ENCODE assay signal across 18 cellular contexts in the genomic region with DNA sequence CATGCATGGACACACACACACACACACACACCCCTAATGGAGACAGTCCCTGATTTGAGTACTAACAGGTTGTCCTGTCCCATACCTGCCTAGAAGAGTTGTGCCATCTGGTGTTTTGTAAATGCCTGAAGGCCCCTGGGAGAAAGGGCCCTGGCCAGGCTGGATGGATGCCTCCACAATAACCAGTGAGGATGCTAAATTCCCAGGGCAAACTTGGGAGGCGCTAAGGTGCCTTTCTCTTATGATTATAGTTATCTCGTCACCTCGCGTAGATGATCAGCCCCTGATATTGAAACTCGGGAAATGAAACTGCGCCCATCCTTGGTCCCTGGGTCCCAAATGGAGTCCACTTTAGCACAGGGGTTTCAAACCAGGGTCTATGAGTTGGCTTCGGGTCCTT.
"Had no signal": no experiment of that assay in that cellular context is flagged by ENCODE, and none has a peak within 500 bp of the region (broad histone marks: within the 10 kb centered on the region; RNA-seq: fewer than 3 reads in every experiment).

No MANE protein-coding gene starts in this region.

- H3K4me1 ChIP-seq: gastrocnemius medialis had no signal

- H3K36me3 ChIP-seq: gastrocnemius medialis, heart right ventricle, ovary, right atrium auricular region, sigmoid colon had no signal

- FAIRE-seq: endometrium, islet of Langerhans, small intestine, urothelium cell line had no signal

- H3K27ac ChIP-seq: gastrocnemius medialis, ovary had no signal

- ATAC-seq: esophagus mucosa, gastrocnemius medialis, heart right ventricle, left lobe of liver, natural killer cell had no signal

- H3K4me3 ChIP-seq: gastrocnemius medialis, heart right ventricle, ovary, right atrium auricular region, sigmoid colon had no signal

- DNase-seq: cortex of kidney; effector memory CD4-positive, alpha-beta T cell; gastrocnemius medialis; heart right ventricle; hypothalamus; natural killer cell; sigmoid colon; small intestine; stimulated activated CD4-positive, alpha-beta T cell treated with anti-CD3 and anti-CD28 coated beads, Interleukin-12 subunit alpha, Interleukin-12 subunit beta, amount 100 ng/mL, for 4 hours; stimulated activated naive CD4-positive, alpha-beta T cell treated with Interleukin-2 at 50 U/mL for 16 hours; trophoblast cell had no signal

- H3K27me3 ChIP-seq: ovary, right atrium auricular region, sigmoid colon had no signal

- H3K9me3 ChIP-seq: gastrocnemius medialis, heart right ventricle, ovary, right atrium auricular region, sigmoid colon had no signal
